ENCODE assay signal across 17 cellular contexts in the genomic region with DNA sequence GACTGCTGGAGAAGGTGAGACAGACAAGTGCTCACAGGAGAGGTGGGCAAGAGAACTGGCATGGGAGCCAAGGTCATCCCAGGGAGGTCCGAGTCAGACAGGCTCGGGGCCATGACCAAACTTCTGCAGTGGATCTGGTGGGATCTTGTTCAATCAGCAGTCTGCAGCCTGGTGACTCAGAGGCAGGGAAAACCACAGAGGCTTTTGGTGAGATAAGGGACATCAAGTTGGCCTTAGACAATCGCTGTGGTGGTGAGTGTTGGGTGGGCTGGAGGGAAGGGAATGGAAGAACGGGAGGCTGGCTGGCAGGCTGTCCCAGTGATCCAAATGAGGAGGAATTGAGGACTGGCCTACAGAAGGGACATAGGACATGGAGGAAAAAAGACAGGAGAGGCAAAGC.
A peak's percentile ranks its signal among the peaks of the same experiment; 100 is the strongest.
DNase-seq lines count a peak whose midpoint lies in the region; ATAC-seq and TF ChIP-seq lines count a peak whose summit lies in the region.
"Had no signal": no experiment of that assay in that cellular context is flagged by ENCODE, and none has a peak within 500 bp of the region (broad histone marks: within the 10 kb centered on the region; RNA-seq: fewer than 3 reads in every experiment).

No MANE protein-coding gene starts in this region.

- H3K27me3 Mint-ChIP-seq in activated T-cell treated with anti-CD3 and anti-CD28 coated beads, Interleukin-2, amount 50 U/mL, for 24 hours: peaks cover 92% of the 10 kb centered on the region
- peaks cover 83% of the 10 kb centered on the region for H3K27me3 Mint-ChIP-seq in mesothelial cell of epicardium (ENCODE audit: low read depth)

- no peaks in the 10 kb centered on the region for H3K36me3 Mint-ChIP-seq in activated T-cell treated with anti-CD3 and anti-CD28 coated beads, Interleukin-2, amount 50 U/mL, for 24 hours (ENCODE audit: low read depth)
- no peaks in the 10 kb centered on the region for H3K36me3 Mint-ChIP-seq in mesothelial cell of epicardium
- H3K36me3 Mint-ChIP-seq: stimulated activated naive B cell treated with anti-CD40 and anti-IgM and Interleukin-4, amounts not matched to agents 10 μg/mL and 1 μg/mL and 100 μg/mL, for 72 hours had no signal

- H3K4me3 Mint-ChIP-seq in activated T-cell treated with anti-CD3 and anti-CD28 coated beads, Interleukin-2, amount 50 U/mL, for 24 hours: no peak overlapping the region
- H3K4me3 Mint-ChIP-seq in mesothelial cell of epicardium: no peak overlapping the region
- H3K4me3 Mint-ChIP-seq: activated T-cell treated with anti-CD3 and anti-CD28 coated beads, Interleukin-2, amount 50 U/mL, for 4 hours; stimulated activated naive B cell treated with anti-CD40 and anti-IgM and Interleukin-4, amounts not matched to agents 10 μg/mL and 1 μg/mL and 100 μg/mL, for 72 hours had no signal

- H3K4me2 ChIP-seq in mesendoderm (ENCODE audit: low read length): no peak overlapping the region

- H2BK120ac ChIP-seq in mesendoderm (ENCODE audit: low read depth, low read length): no peak overlapping the region

- H4K5ac ChIP-seq in mesendoderm (ENCODE audit: low read length): no peak overlapping the region

- H4K8ac ChIP-seq in mesendoderm (ENCODE audit: low read depth, low read length): no peak overlapping the region

- H3K79me1 ChIP-seq in mesendoderm (ENCODE audit: low read length): no peaks in the 10 kb centered on the region

- intact Hi-C loops in colonic mucosa (cut with DNase I): loop anchor here (10.0 kb wide), 1 partner anchor 212 kb away; no protein-coding TSS in a partner anchor

- no peaks in the 10 kb centered on the region for H3K9me3 ChIP-seq in colonic mucosa
- H3K9me3 ChIP-seq: adrenal gland, BE2C, gastrocnemius medialis, vagina had no signal

- no peaks in the 10 kb centered on the region for H3K36me3 ChIP-seq in brain microvascular endothelial cell (replicated peaks)
- no peaks in the 10 kb centered on the region for H3K36me3 ChIP-seq in mesendoderm (ENCODE audit: control insufficient read depth, insufficient read depth, low read length)
- no peaks in the 10 kb centered on the region for H3K36me3 ChIP-seq in colonic mucosa
- H3K36me3 ChIP-seq: adrenal gland, BE2C, gastrocnemius medialis, vagina had no signal

- TF ChIP-seq CTCF in brain microvascular endothelial cell (IDR thresholded peaks at IDR 0.05; ENCODE audit: low read depth, low read length, missing control alignments) (no peak), mesothelial cell of epicardium (IDR thresholded peaks at IDR 0.05; ENCODE audit: unreplicated experiment) (no peak), colonic mucosa (IDR thresholded peaks at IDR 0.05) (no peak)

- DNase-seq in ELR (ENCODE audit: low read depth) (peak; percentile 80), OCI-M2 (lab: John Stamatoyannopoulos, UW; ENCODE audit: unreplicated experiment) (peak; percentile 30), brain microvascular endothelial cell (peak; percentile 92), mesendoderm (peak; percentile 41), mesothelial cell of epicardium (ENCODE audit: low spot score in 2 of 2, unreplicated experiment in 2 of 2) (no peak), colonic mucosa (no peak)
- no peak for DNase-seq in activated T-cell treated with anti-CD3 and anti-CD28 coated beads, Interleukin-2, amount 50 U/mL, for 24 hours
- DNase-seq: activated CD4-positive, alpha-beta T cell treated with anti-CD3 and anti-CD28 coated beads for 4 hours; activated T-cell treated with anti-CD3 and anti-CD28 coated beads, Interleukin-2, amount 50 U/mL, for 4 hours; adrenal gland; BE2C; DMS79; gastrocnemius medialis; stimulated activated naive B cell treated with anti-CD40 and anti-IgM and Interleukin-4, amounts not matched to agents 10 μg/mL and 1 μg/mL and 100 μg/mL, for 72 hours had no signal

- no CpG with 5 or more reads among the region's 4 CpGs for WGBS in mesendoderm (ENCODE audit: extremely low coverage, insufficient coverage, low lambda C conversion rate)

- no peak overlapping the region for H2BK5ac ChIP-seq in mesendoderm (ENCODE audit: low read length)

- H3K27me3 ChIP-seq in brain microvascular endothelial cell (replicated peaks) (no peaks in the 10 kb centered on the region), mesendoderm (ENCODE audit: insufficient read depth, low read length, poor library complexity) (peaks cover 61% of the 10 kb centered on the region), colonic mucosa (peaks cover 66% of the 10 kb centered on the region)
- H3K27me3 ChIP-seq: vagina had no signal

- H3K4me3 ChIP-seq in brain microvascular endothelial cell (ENCODE audit: low read depth, low read length) (no peak overlapping the region), mesendoderm (ENCODE audit: low read length) (no peak overlapping the region), colonic mucosa (no peak overlapping the region)
- H3K4me3 ChIP-seq: adrenal gland, gastrocnemius medialis, vagina had no signal

- no peaks in the 10 kb centered on the region for H3K9me3 Mint-ChIP-seq in activated T-cell treated with anti-CD3 and anti-CD28 coated beads, Interleukin-2, amount 50 U/mL, for 24 hours
- H3K9me3 Mint-ChIP-seq in mesothelial cell of epicardium: no peaks in the 10 kb centered on the region
- H3K9me3 Mint-ChIP-seq: activated T-cell treated with anti-CD3 and anti-CD28 coated beads, Interleukin-2, amount 50 U/mL, for 4 hours; stimulated activated naive B cell treated with anti-CD40 and anti-IgM and Interleukin-4, amounts not matched to agents 10 μg/mL and 1 μg/mL and 100 μg/mL, for 72 hours had no signal

- H3K18ac ChIP-seq in mesendoderm (ENCODE audit: low read length): no peak overlapping the region

- H2BK15ac ChIP-seq in mesendoderm (replicated peaks; ENCODE audit: low read depth): no peak overlapping the region

- no peak overlapping the region for H3K23ac ChIP-seq in mesendoderm (ENCODE audit: low read length)

- H3K27ac ChIP-seq in brain microvascular endothelial cell: no peak overlapping the region
- no peak overlapping the region for H3K27ac ChIP-seq in mesendoderm (ENCODE audit: low read depth, low read length)
- H3K27ac ChIP-seq in colonic mucosa: no peak overlapping the region
- H3K27ac ChIP-seq: adrenal gland, gastrocnemius medialis, HL-60, vagina had no signal

- H3K27ac Mint-ChIP-seq in activated T-cell treated with anti-CD3 and anti-CD28 coated beads, Interleukin-2, amount 50 U/mL, for 24 hours: no peak overlapping the region
- H3K27ac Mint-ChIP-seq in mesothelial cell of epicardium: no peak overlapping the region

- no peak overlapping the region for H3K4ac ChIP-seq in mesendoderm (ENCODE audit: low read depth, low read length)

- no peak overlapping the region for H3K56ac ChIP-seq in mesendoderm (ENCODE audit: low read length)

- H3K4me1 Mint-ChIP-seq in activated T-cell treated with anti-CD3 and anti-CD28 coated beads, Interleukin-2, amount 50 U/mL, for 24 hours (ENCODE audit: low read depth): peaks cover 20% of the 10 kb centered on the region
- H3K4me1 Mint-ChIP-seq in mesothelial cell of epicardium: peaks cover 32% of the 10 kb centered on the region

- H3K9ac ChIP-seq in mesendoderm (ENCODE audit: low read length): no peak overlapping the region
- H3K9ac ChIP-seq in colonic mucosa (ENCODE audit: low read depth in 2 of 2, low read length in 2 of 2): no peak overlapping the region

- H2AK5ac ChIP-seq in mesendoderm (ENCODE audit: low read length): no peak overlapping the region

- ATAC-seq in GM21723 (IDR thresholded peaks at IDR 0.05; ENCODE audit: unreplicated experiment): no peak
- ATAC-seq: activated T-cell treated with anti-CD3 and anti-CD28 coated beads, Interleukin-2, amount 50 U/mL, for 4 hours; gastrocnemius medialis; stimulated activated naive B cell treated with anti-CD40 and anti-IgM and Interleukin-4, amounts not matched to agents 10 μg/mL and 1 μg/mL and 100 μg/mL, for 72 hours had no signal

- H3K79me2 ChIP-seq in mesendoderm (ENCODE audit: control insufficient read depth, insufficient read depth, low read length): no peaks in the 10 kb centered on the region

- H3K4me1 ChIP-seq in mesendoderm (ENCODE audit: control insufficient read depth, low read depth, low read length) (peaks cover 2% of the 10 kb centered on the region), colonic mucosa (no peaks in the 10 kb centered on the region)
- H3K4me1 ChIP-seq: BE2C had no signal

- in situ Hi-C loops in brain microvascular endothelial cell (cut with HindIII; ENCODE audit: low pct_ligation_motif_present, low sequenced_read_pairs): no loop called here

Comparison
In these comparisons a context has a peak if more than half of its experiments do, and no peak if none do; other contexts are left out.
1. DNase-seq: peak in ELR (single experiment), OCI-M2 (single experiment), brain microvascular endothelial cell (single experiment) and mesendoderm (single experiment); none in activated T-cell treated with anti-CD3 and anti-CD28 coated beads, Interleukin-2, amount 50 U/mL, for 24 hours (single experiment), mesothelial cell of epicardium (0 of 2) and colonic mucosa (single experiment).